10 cellular contexts compared by ENCODE assay signal in genomic region chr1:46130144-46130543, GRCh38. TPM values are rescaled to one million over a fixed set of nuclear protein-coding genes. Genes with fewer than 3 reads are reported as not detected.
DNase-seq lines count a peak whose midpoint lies in the region; TF ChIP-seq lines count a peak whose summit lies in the region.
"Had no signal": no experiment of that assay in that cellular context is flagged by ENCODE, and none has a peak within 500 bp of the region (broad histone marks: within the 10 kb centered on the region; RNA-seq: fewer than 3 reads in every experiment).

No MANE protein-coding gene starts in this region.

- DNase-seq in RPMI8226, result peak; percentile 37
- DNase-seq in foreskin fibroblast, result no peak
- no peak for DNase-seq in mucosa of gallbladder (ENCODE audit: low spot score)
- DNase-seq in NCI-H226, result no peak
- no peak for DNase-seq in NCI-H128 (lab: John Stamatoyannopoulos, UW; ENCODE audit: unreplicated experiment)
- no peak for DNase-seq in inferior parietal cortex (ENCODE audit: extremely low spot score)
- DNase-seq: stimulated activated naive CD8-positive, alpha-beta T cell treated with anti-CD3 and anti-CD28 coated beads, Interleukin-15, Interleukin-2, amounts not matched to agents 100 U/mL and 50 U/mL, for 24 hours had no signal

- H3K36me3 ChIP-seq in HEK293 (ENCODE audit: control insufficient read depth in 2 of 2, insufficient read depth in 1 of 2, low read length in 2 of 2) (no peaks in the 10 kb centered on the region), skeletal muscle satellite cell (ENCODE audit: insufficient read depth, low read length) (no peaks in the 10 kb centered on the region)

- TF ChIP-seq CTCF in HEK293 (tag by site-specific recombination; IDR thresholded peaks at IDR 0.05), result no peak
- no peak for TF ChIP-seq CTCF in foreskin fibroblast (IDR thresholded peaks at IDR 0.05; ENCODE audit: low read depth, low read length)

- POLR2A ChIA-PET in HEK293 (lab: Yijun Ruan, JAX), result interaction anchor here (0.5 to 0.6 kb wide), 2 partner anchors 20 to 827 kb away, joined by 3 to 4 read pairs; no protein-coding TSS in a partner anchor

- H3K4me3 ChIP-seq in HEK293 (ENCODE audit: low read depth, low read length) (peak overlapping the region; percentile 66), foreskin fibroblast (ENCODE audit: low read depth in 1 of 2, low read length in 2 of 2) (peak overlapping the region; percentile 68 to 70), skeletal muscle satellite cell (ENCODE audit: low read length) (peak overlapping the region; percentile 87)

- H3K9ac ChIP-seq in skeletal muscle satellite cell (ENCODE audit: low read depth, low read length), result peak overlapping the region; percentile 80

- no peak overlapping the region for H3K27ac ChIP-seq in HEK293 (ENCODE audit: extremely low read depth, low read depth, low read length)

- no peaks in the 10 kb centered on the region for H3K27me3 ChIP-seq in skeletal muscle satellite cell (ENCODE audit: control insufficient read depth, insufficient read depth, low read length)

- peak overlapping the region; percentile 91 for H3K4me2 ChIP-seq in skeletal muscle satellite cell (ENCODE audit: low read length)

- no peaks in the 10 kb centered on the region for H3K9me3 ChIP-seq in HEK293 (ENCODE audit: control insufficient read depth, insufficient read depth, low read depth, low read length)
- H3K9me3 ChIP-seq in skeletal muscle satellite cell (replicated peaks; ENCODE audit: low read length), result no peaks in the 10 kb centered on the region

- CTCF ChIA-PET in HEK293 (lab: Yijun Ruan, JAX), result interaction anchor here (1.1 to 2.4 kb wide), 2 partner anchors 34 to 51 kb away, joined by 4 to 16 read pairs; no protein-coding TSS in a partner anchor

- H3K4me1 ChIP-seq in HEK293 (ENCODE audit: control insufficient read depth, insufficient read depth, low read length), result peaks cover 6% of the 10 kb centered on the region
- peaks cover 18% of the 10 kb centered on the region for H3K4me1 ChIP-seq in skeletal muscle satellite cell (ENCODE audit: control insufficient read depth, insufficient read depth, low read length)

TF ChIP-seq in HEK293, 187 proteins besides CTCF, POLR2A, EP300 and RAD21:
- no peak for TF ChIP-seq SCRT1 (tag by site-specific recombination; IDR thresholded peaks at IDR 0.05; ENCODE audit: borderline replicate concordance)
- TF ChIP-seq PRDM6 (tag by site-specific recombination; IDR thresholded peaks at IDR 0.05), result peak; percentile 38; the same call in 1 of the 2 replicates
- no peak for TF ChIP-seq ZNF521 (tag by site-specific recombination; IDR thresholded peaks at IDR 0.05)
- no peak for TF ChIP-seq ZEB2 (tag by site-specific recombination; IDR thresholded peaks at IDR 0.05)

RNA-seq across cellular contexts. Expression of gene PIK3R3, which starts 2.3 kb away (rescaled TPM):
- total RNA-seq in skeletal muscle satellite cell (2012; rRNA removed), result 2.3 and 2.4 TPM in 2 replicates
- 22.0 TPM for total RNA-seq in mucosa of gallbladder

RNA-seq across cellular contexts. Expression of gene TSPAN1, which starts 44.7 kb away (rescaled TPM):
- 0.51 TPM in 1 of 2 replicates, not detected in the other for total RNA-seq in skeletal muscle satellite cell (2012; rRNA removed)
- total RNA-seq in mucosa of gallbladder, result 137 TPM

RNA-seq across cellular contexts. Expression of gene P3R3URF, which starts 46.1 kb away (rescaled TPM):
- not detected in 2 replicates for total RNA-seq in skeletal muscle satellite cell (2012; rRNA removed)
- total RNA-seq in mucosa of gallbladder, result not detected
- total RNA-seq: pulmonary artery endothelial cell had no signal
